ENCODE assay signal across 8 cellular contexts in genomic region chr7:99408347-99409191, GRCh38. TPM values are rescaled to one million over a fixed set of nuclear protein-coding genes. Genes with fewer than 3 reads are reported as not detected.
DNase-seq lines count a peak whose midpoint lies in the region; ATAC-seq and TF ChIP-seq lines count a peak whose summit lies in the region.

Gene BUD31 (plus strand): TSS chr7:99408969. CDS start chr7:99411093, 2,124 bp downstream.
Gene PDAP1 (minus strand): TSS chr7:99408597. CDS start chr7:99408548, 49 bp downstream.

- DNase-seq in GM13976 (ENCODE audit: low spot score) (peak; percentile 96), NCI-H146 treated with DMSO at 0.1 percent for 48 hours (lab: John Stamatoyannopoulos, UW; ENCODE audit: unreplicated experiment) (peak; percentile 88), amniotic stem cell (lab: John Stamatoyannopoulos, UW) (peak; percentile 88), left ventricle myocardium inferior (peak; percentile 93), prostate gland (ENCODE audit: low spot score) (peak; percentile 93)

- in situ Hi-C loops in GM13976 (cut with MboI; ENCODE audit: low sequenced_read_pairs, unreplicated experiment) = no loop called here

- no peak for TF ChIP-seq CTCF in GM13976 (IDR thresholded peaks at IDR 0.05; ENCODE audit: borderline replicate concordance, control extremely low read depth, extremely low read depth, insufficient read depth, missing control alignments)
- peak; percentile 19 for TF ChIP-seq CTCF in left ventricle myocardium inferior (IDR thresholded peaks at IDR 0.05; ENCODE audit: borderline replicate concordance)
- peak in 2 of 4 experiments; percentile 60 to 61 for TF ChIP-seq CTCF in prostate gland (IDR thresholded peaks at IDR 0.05)

- peak within 1 kb of the TSS; percentile 99 for H3K4me3 ChIP-seq in left ventricle myocardium inferior
- peak within 1 kb of the TSS; percentile 85 to 87 for H3K4me3 ChIP-seq in prostate gland
- peak within 1 kb of the TSS; percentile 90 for H3K4me3 ChIP-seq in urinary bladder (ENCODE audit: low read depth, low read length)

- TF ChIP-seq POLR2A in prostate gland (IDR thresholded peaks at IDR 0.05) = peak; percentile 81

- H3K27ac ChIP-seq in left ventricle myocardium inferior (replicated peaks) (peak within 1 kb of the TSS; percentile 99), prostate gland (peak within 1 kb of the TSS; percentile 93 to 98), urinary bladder (ENCODE audit: low read depth) (peak within 1 kb of the TSS; percentile 95)

- ATAC-seq in HG02870 (IDR thresholded peaks at IDR 0.05; ENCODE audit: unreplicated experiment) = peak; percentile 68

- H3K4me1 ChIP-seq in left ventricle myocardium inferior = peaks cover 66% of the 10 kb centered on the region
- peaks cover 11% of the 10 kb centered on the region for H3K4me1 ChIP-seq in prostate gland (replicated peaks)
- H3K4me1 ChIP-seq in urinary bladder (ENCODE audit: insufficient read depth) = peaks cover 1% of the 10 kb centered on the region

- under 1% methylated on average over 73 of the region's 73 CpGs for WGBS in prostate gland
- WGBS in urinary bladder = under 1% methylated on average over 73 of the region's 73 CpGs

- no peaks in the 10 kb centered on the region for H3K27me3 ChIP-seq in left ventricle myocardium inferior (ENCODE audit: low read depth)
- no peaks in the 10 kb centered on the region for H3K27me3 ChIP-seq in prostate gland (replicated peaks; ENCODE audit: insufficient read depth)

- H3K36me3 ChIP-seq in left ventricle myocardium inferior (peaks cover 52% of the 10 kb centered on the region), prostate gland (peaks cover 4 to 20% of the 10 kb centered on the region in 2 donors), urinary bladder (ENCODE audit: insufficient read depth) (no peaks in the 10 kb centered on the region)

- no peaks in the 10 kb centered on the region for H3K9me3 ChIP-seq in left ventricle myocardium inferior (replicated peaks)
- H3K9me3 ChIP-seq in prostate gland = no peaks in the 10 kb centered on the region

- intact Hi-C loops in T-helper 1 cell treated with Interleukin-12 subunit alpha and Interleukin-12 subunit beta and Interleukin-4 antibody, amounts not matched to agents 30 ng/mL and 1 ng/mL, for 36 hours (cut with micrococcal nuclease) = loop anchor here (1.0 to 10.0 kb wide), 15 partner anchors 15 to 1020 kb away; partner anchors contain the start of genes ARPC1B, ATP5MF, CPSF4 and PTCD1
- intact Hi-C loops in left ventricle myocardium inferior (cut with micrococcal nuclease) = no loop called here
- intact Hi-C loops in prostate gland (cut with DNase I) = loop anchor here (5.0 to 10.0 kb wide), 2 partner anchors 36 to 264 kb away; partner anchors contain the start of genes ARPC1B and SMURF1

RNA-seq across cellular contexts. Expression of gene BUD31, which starts in this region (rescaled TPM):
- 111 and 118 TPM in 2 replicates for total RNA-seq in T-helper 1 cell treated with Interleukin-12 subunit alpha and Interleukin-12 subunit beta and Interleukin-4 antibody, amounts not matched to agents 30 ng/mL and 1 ng/mL, for 36 hours
- total RNA-seq in left ventricle myocardium inferior (43.9 TPM), prostate gland (10 to 100 TPM; 73.8 to 78.3 TPM), urinary bladder (43.8 TPM)
- polyA plus RNA-seq in urinary bladder = 84.2 TPM

RNA-seq across cellular contexts. Expression of gene PDAP1, which starts in this region (rescaled TPM):
- total RNA-seq in T-helper 1 cell treated with Interleukin-12 subunit alpha and Interleukin-12 subunit beta and Interleukin-4 antibody, amounts not matched to agents 30 ng/mL and 1 ng/mL, for 36 hours = 102 and 107 TPM in 2 replicates
- total RNA-seq in left ventricle myocardium inferior = 93.2 TPM
- 100 to 1,000 TPM in 1 of 2 donors, 10 to 100 TPM in 1; 98.6 to 103 TPM for total RNA-seq in prostate gland
- 11.4 TPM for total RNA-seq in urinary bladder
- 215 TPM for polyA plus RNA-seq in urinary bladder

Comparison
In these comparisons a context has a peak if more than half of its experiments do, and no peak if none do; other contexts are left out.
1. Peak in every context shown above with its lines: DNase-seq, ATAC-seq, H3K4me3 ChIP-seq and H3K27ac ChIP-seq.